ENCODE assay signal across 8 cellular contexts in the genomic region with DNA sequence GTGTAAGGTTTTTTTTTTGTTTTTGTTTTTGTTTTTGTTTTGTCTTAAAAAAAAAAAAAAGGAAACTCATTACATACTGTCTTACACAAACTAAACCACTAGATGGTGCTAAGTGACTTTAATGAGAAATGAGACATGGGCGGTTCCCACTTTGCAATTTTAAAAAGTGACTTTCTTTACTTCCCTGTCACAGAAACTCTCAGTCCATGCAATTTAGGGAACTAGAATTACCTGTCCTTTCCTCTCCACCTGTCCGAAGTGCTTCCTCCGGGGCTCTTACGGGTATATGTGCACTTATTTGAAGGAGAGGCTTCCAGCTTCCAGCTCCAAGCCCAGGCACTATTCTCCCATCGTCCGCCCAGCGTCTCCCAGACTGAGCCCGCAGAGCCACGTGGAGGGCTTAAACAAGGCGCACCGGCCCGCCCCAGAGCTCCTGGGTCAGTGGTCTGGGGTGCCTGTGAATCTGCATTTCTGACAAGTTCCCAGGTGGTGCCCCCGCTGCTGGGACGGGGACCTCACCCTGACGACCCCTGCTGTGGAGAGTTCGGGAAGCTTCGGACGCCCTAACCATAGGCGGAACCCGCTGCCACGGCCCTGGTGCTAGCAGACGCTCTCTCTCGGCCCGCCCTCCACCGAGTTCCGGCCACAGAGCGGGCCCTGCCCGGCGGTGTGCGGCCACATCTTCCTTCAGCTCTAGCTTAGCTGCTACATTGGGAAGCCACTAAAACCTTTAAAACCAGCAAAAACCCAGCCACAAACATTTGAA. TPM values are rescaled to one million over a fixed set of nuclear protein-coding genes. Genes with fewer than 3 reads are reported as not detected.
DNase-seq lines count a peak whose midpoint lies in the region; ATAC-seq and TF ChIP-seq lines count a peak whose summit lies in the region.

No MANE protein-coding gene starts in this region.

- intact Hi-C loops in CD14-positive monocyte (cut with micrococcal nuclease), result loop anchor here (5.0 to 10.0 kb wide), 6 partner anchors 87 to 770 kb away; no protein-coding TSS in a partner anchor

- peak; percentile 70 for TF ChIP-seq CTCF in CD14-positive monocyte (IDR thresholded peaks at IDR 0.05)

- no peaks in the 10 kb centered on the region for H3K36me3 Mint-ChIP-seq in CD14-positive monocyte

- H3K9me3 Mint-ChIP-seq in CD14-positive monocyte, result peaks cover 0 to 2% (median 0%) of the 10 kb centered on the region in 7 donors

- DNase-seq in CD14-positive monocyte (ENCODE audit: low spot score) (peak; percentile 53), NCI-H748 (lab: John Stamatoyannopoulos, UW; ENCODE audit: unreplicated experiment) (peak; percentile 42), mucosa of gallbladder (ENCODE audit: low spot score) (peak; percentile 31)
- DNase-seq in activated CD8-positive, alpha-beta memory T cell treated with anti-CD3 and anti-CD28 coated beads, Interleukin-2, amount 50 U/mL, for 48 hours, result peak; percentile 81
- peak; percentile 70 for DNase-seq in stimulated activated naive CD8-positive, alpha-beta T cell treated with anti-CD3 and anti-CD28 coated beads, Interleukin-15, Interleukin-2, amounts not matched to agents 100 U/mL and 50 U/mL, for 24 hours

- peaks cover 2 to 13% (median 3%) of the 10 kb centered on the region in 3 donors for H3K27me3 Mint-ChIP-seq in CD14-positive monocyte (ENCODE audit: low read depth in 3 of 3)

- peaks cover 17% of the 10 kb centered on the region for H3K4me1 Mint-ChIP-seq in CD14-positive monocyte

- H3K27ac Mint-ChIP-seq in CD14-positive monocyte, result peak overlapping the region; percentile 45 to 88 (median 80)

- H3K4me3 Mint-ChIP-seq in CD14-positive monocyte, result peak overlapping the region; percentile 88 to 96

- ATAC-seq in GM19324 (IDR thresholded peaks at IDR 0.05; ENCODE audit: low FRiP score, unreplicated experiment) (peak; percentile 57), HG03439 (IDR thresholded peaks at IDR 0.05; ENCODE audit: unreplicated experiment) (peak; percentile 76), esophagus mucosa (peak; percentile 73)
- peak; percentile 58 for ATAC-seq in stimulated activated naive CD8-positive, alpha-beta T cell treated with anti-CD3 and anti-CD28 coated beads, Interleukin-15, Interleukin-2, amounts not matched to agents 100 U/mL and 50 U/mL, for 24 hours

RNA-seq across cellular contexts. Expression of a gene that starts 26.1 kb away (rescaled TPM):
- not detected for polyA plus RNA-seq in CD14-positive monocyte
- total RNA-seq in esophagus mucosa (1.3 TPM), mucosa of gallbladder (1.2 TPM)

Comparison
In these comparisons a context has a peak if more than half of its experiments do, and no peak if none do; other contexts are left out.
1. Peak in every context shown above with its lines: DNase-seq and ATAC-seq.
2. DNase-seq: peak in every context shown above with its lines; median percentile 81 in activated CD8-positive, alpha-beta memory T cell treated with anti-CD3 and anti-CD28 coated beads, Interleukin-2, amount 50 U/mL, for 48 hours; 70 in stimulated activated naive CD8-positive, alpha-beta T cell treated with anti-CD3 and anti-CD28 coated beads, Interleukin-15, Interleukin-2, amounts not matched to agents 100 U/mL and 50 U/mL, for 24 hours; 53 in CD14-positive monocyte; 42 in NCI-H748; 31 in mucosa of gallbladder.